1 cellular context compared by ENCODE assay signal in genomic region chr14:102211240-102211639, GRCh38.
TF ChIP-seq lines count a peak whose summit lies in the region.

No MANE protein-coding gene starts in this region.

TF ChIP-seq in WTC11, 78 proteins besides CTCF, POLR2A, EP300 and RAD21 (continued from another document):
- TF ChIP-seq PREB (CRISPR knock-in tag; IDR thresholded peaks at IDR 0.05; ENCODE audit: borderline replicate concordance) = no peak
- TF ChIP-seq ZNF281 (CRISPR knock-in tag; IDR thresholded peaks at IDR 0.05) = no peak
- TF ChIP-seq PRDM15 (CRISPR knock-in tag; IDR thresholded peaks at IDR 0.05) = no peak
- no peak for TF ChIP-seq GRHL2 (CRISPR knock-in tag; IDR thresholded peaks at IDR 0.05; ENCODE audit: insufficient replicate concordance, severe bottlenecking)
- no peak for TF ChIP-seq FOXP1 (CRISPR knock-in tag; IDR thresholded peaks at IDR 0.05; ENCODE audit: borderline replicate concordance)
